20 cellular contexts compared by ENCODE assay signal in genomic region chr10:124574456-124575070, GRCh38.
DNase-seq lines count a peak whose midpoint lies in the region; ATAC-seq and TF ChIP-seq lines count a peak whose summit lies in the region.
"Had no signal": no experiment of that assay in that cellular context is flagged by ENCODE, and none has a peak within 500 bp of the region (broad histone marks: within the 10 kb centered on the region; RNA-seq: fewer than 3 reads in every experiment).

No MANE protein-coding gene starts in this region.

- H3K4me3 Mint-ChIP-seq in effector memory CD8-positive, alpha-beta T cell = no peak overlapping the region

- POLR2A ChIA-PET in HEK293 (lab: Yijun Ruan, JAX) = no interaction called here

- H3K27me3 ChIP-seq in lower lobe of right lung (ENCODE audit: low read depth) (no peaks in the 10 kb centered on the region), testis (no peaks in the 10 kb centered on the region)
- H3K27me3 ChIP-seq: BLaER1 had no signal

- H3K27ac ChIP-seq in HEK293 (ENCODE audit: extremely low read depth, low read depth, low read length) = no peak overlapping the region
- no peak overlapping the region for H3K27ac ChIP-seq in lower lobe of right lung
- H3K27ac ChIP-seq in testis = no peak overlapping the region
- H3K27ac ChIP-seq: BLaER1, KMS-11, RWPE1, SK-N-MC had no signal

- WGBS in testis, 2 donors = 90 to 92% methylated on average over 5 to 14 of the region's 14 CpGs

- peaks cover 0 to 10% of the 10 kb centered on the region in 2 donors for H3K4me1 Mint-ChIP-seq in effector memory CD8-positive, alpha-beta T cell (ENCODE audit: low read depth in 2 of 2)
- H3K4me1 Mint-ChIP-seq: CD4-positive, CD25-positive, alpha-beta regulatory T cell had no signal

- H3K36me3 ChIP-seq in HEK293 (ENCODE audit: control insufficient read depth in 2 of 2, insufficient read depth in 1 of 2, low read length in 2 of 2) (no peaks in the 10 kb centered on the region), lower lobe of right lung (no peaks in the 10 kb centered on the region), testis (ENCODE audit: low read depth, missing control alignments) (no peaks in the 10 kb centered on the region)
- H3K36me3 ChIP-seq: BLaER1 had no signal

- H3K27ac Mint-ChIP-seq in effector memory CD8-positive, alpha-beta T cell = peak overlapping the region; percentile 38 to 46
- H3K27ac Mint-ChIP-seq: CD4-positive, CD25-positive, alpha-beta regulatory T cell had no signal

- TF ChIP-seq CTCF in HEK293 (tag by site-specific recombination; IDR thresholded peaks at IDR 0.05) (no peak), lower lobe of right lung (IDR thresholded peaks at IDR 0.05) (no peak), testis (IDR thresholded peaks at IDR 0.05) (no peak)

- CTCF ChIA-PET in HEK293 (lab: Yijun Ruan, JAX) = no interaction called here

- DNase-seq in Right ventricle myocardium inferior (ENCODE audit: missing footprints) = peak; percentile 46
- DNase-seq in left ventricle myocardium superior = no peak
- no peak for DNase-seq in effector memory CD8-positive, alpha-beta T cell
- peak; percentile 29 for DNase-seq in lower lobe of right lung
- no peak for DNase-seq in testis
- no peak for DNase-seq in RPMI8226
- DNase-seq in stimulated activated CD4-positive, alpha-beta T cell treated with anti-CD3 and anti-CD28 coated beads, Interleukin-2, amount 100 ng/mL, for 24 hours = no peak
- DNase-seq: CD4-positive, CD25-positive, alpha-beta regulatory T cell; IMR-90; NCI-H1048; NCI-H1417; NCI-H2029 treated with DMSO at 0.1 percent for 48 hours; NCI-H510A; NCI-H69; SIG-M5 had no signal

- H3K4me1 ChIP-seq in HEK293 (ENCODE audit: control insufficient read depth, insufficient read depth, low read length) (no peaks in the 10 kb centered on the region), lower lobe of right lung (no peaks in the 10 kb centered on the region), testis (no peaks in the 10 kb centered on the region)

- intact Hi-C loops in Right ventricle myocardium inferior (cut with DNase I) = no loop called here
- intact Hi-C loops in left ventricle myocardium superior (cut with micrococcal nuclease) = no loop called here
- intact Hi-C loops in lower lobe of right lung (cut with DNase I) = no loop called here
- intact Hi-C loops in testis (cut with DNase I; ENCODE audit: low total_unique reads) = no loop called here

- ATAC-seq in Right ventricle myocardium inferior (peak; percentile 12), left ventricle myocardium superior (no peak), lower lobe of right lung (no peak)
- no peak for ATAC-seq in effector memory CD8-positive, alpha-beta T cell (replicated peaks)

- no peak overlapping the region for H3K4me3 ChIP-seq in HEK293 (ENCODE audit: low read depth, low read length)
- no peak overlapping the region for H3K4me3 ChIP-seq in lower lobe of right lung
- H3K4me3 ChIP-seq in testis = no peak overlapping the region
- H3K4me3 ChIP-seq: BLaER1, SK-N-MC had no signal

- peaks cover 12% of the 10 kb centered on the region for H3K36me3 Mint-ChIP-seq in effector memory CD8-positive, alpha-beta T cell (ENCODE audit: insufficient read depth)

- H3K9me3 Mint-ChIP-seq in effector memory CD8-positive, alpha-beta T cell = no peaks in the 10 kb centered on the region
- H3K9me3 Mint-ChIP-seq: CD4-positive, CD25-positive, alpha-beta regulatory T cell had no signal

- no peak for TF ChIP-seq POLR2A in testis (IDR thresholded peaks at IDR 0.05)

- H3K9me3 ChIP-seq in HEK293 (ENCODE audit: control insufficient read depth, insufficient read depth, low read depth, low read length) = no peaks in the 10 kb centered on the region
- H3K9me3 ChIP-seq in lower lobe of right lung = no peaks in the 10 kb centered on the region
- H3K9me3 ChIP-seq in testis = no peaks in the 10 kb centered on the region
- H3K9me3 ChIP-seq: BLaER1 had no signal

- no peaks in the 10 kb centered on the region for H3K27me3 Mint-ChIP-seq in effector memory CD8-positive, alpha-beta T cell
- H3K27me3 Mint-ChIP-seq: CD4-positive, CD25-positive, alpha-beta regulatory T cell had no signal

TF ChIP-seq in HEK293, 187 proteins besides CTCF, POLR2A, EP300 and RAD21:
- 0 out of 2 replicates have a peak, but pooled peaks have one; percentile 12 for TF ChIP-seq ZIC2 (tag by site-specific recombination; IDR thresholded peaks at IDR 0.05)
- no peak for TF ChIP-seq ZBTB21 (tag by site-specific recombination; IDR thresholded peaks at IDR 0.05)

Comparison
In these comparisons a context has a peak if more than half of its experiments do, and no peak if none do; other contexts are left out.
1. DNase-seq: peak in Right ventricle myocardium inferior (single experiment) and lower lobe of right lung (single experiment); none in left ventricle myocardium superior (single experiment), effector memory CD8-positive, alpha-beta T cell (0 of 3), testis (single experiment), RPMI8226 (single experiment) and stimulated activated CD4-positive, alpha-beta T cell treated with anti-CD3 and anti-CD28 coated beads, Interleukin-2, amount 100 ng/mL, for 24 hours (0 of 2).